In the genomic region with DNA sequence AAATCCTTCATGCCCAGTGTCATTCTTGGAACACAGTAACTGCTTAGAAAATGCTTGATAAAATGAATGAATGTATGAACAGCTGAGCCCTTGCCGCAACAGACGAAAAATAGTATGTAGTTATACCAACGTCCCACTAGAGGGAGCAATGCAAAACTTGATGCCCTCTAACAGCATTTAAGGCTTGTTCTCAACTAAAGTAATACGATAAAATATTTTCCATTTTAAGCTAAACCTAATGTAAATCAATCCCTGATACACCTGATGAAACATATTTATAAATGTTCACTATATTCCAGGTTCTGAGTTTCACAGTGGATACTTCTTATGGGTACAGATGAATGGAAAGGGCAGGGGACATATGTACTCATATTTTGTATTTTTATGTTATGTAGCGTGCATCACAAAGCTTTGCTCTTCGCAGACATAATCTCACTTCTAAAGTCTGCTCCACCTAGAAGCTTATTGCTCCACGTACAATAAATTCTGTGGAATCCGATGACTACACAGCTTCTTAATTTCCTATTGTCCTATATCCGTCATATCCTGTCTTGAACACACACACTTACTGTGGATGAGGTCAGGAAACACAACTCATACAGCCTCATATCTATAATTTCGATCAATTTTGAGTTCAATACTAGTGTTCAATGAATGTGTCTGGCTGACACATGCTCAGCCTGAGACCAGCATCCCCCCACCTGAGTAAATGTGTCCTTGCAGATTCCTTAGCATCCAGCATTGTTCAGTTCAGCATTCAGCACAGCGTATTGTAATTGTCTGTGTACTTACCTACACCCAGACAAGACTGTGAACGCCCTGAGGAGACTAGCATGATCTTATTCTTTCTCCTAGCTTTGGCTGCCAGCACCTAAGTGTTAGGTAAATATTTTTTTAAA, we compare ENCODE assay signal across 8 cellular contexts. TPM values are rescaled to one million over a fixed set of nuclear protein-coding genes. Genes with fewer than 3 reads are reported as not detected.
DNase-seq lines count a peak whose midpoint lies in the region; ATAC-seq and TF ChIP-seq lines count a peak whose summit lies in the region.
"Had no signal": no experiment of that assay in that cellular context is flagged by ENCODE, and none has a peak within 500 bp of the region (broad histone marks: within the 10 kb centered on the region; RNA-seq: fewer than 3 reads in every experiment).

No MANE protein-coding gene starts in this region.

- H3K36me3 ChIP-seq in WERI-Rb-1 (no peaks in the 10 kb centered on the region), gastroesophageal sphincter (no peaks in the 10 kb centered on the region)

- no peaks in the 10 kb centered on the region for H3K27me3 ChIP-seq in WERI-Rb-1 (ENCODE audit: insufficient read depth, low read depth, severe bottlenecking)
- H3K27me3 ChIP-seq in gastroesophageal sphincter, result peaks cover 6% of the 10 kb centered on the region

- peaks cover 0 to 16% (median 0%) of the 10 kb centered on the region in 3 donors for H3K4me1 ChIP-seq in gastroesophageal sphincter

- 36% methylated on average over 12 of the region's 12 CpGs for WGBS in gastroesophageal sphincter (ENCODE audit: low coverage in 1 of 2), 2 donors

- TF ChIP-seq EP300 in gastroesophageal sphincter (IDR thresholded peaks at IDR 0.05), result no peak

- H3K4me3 ChIP-seq in WERI-Rb-1 (ENCODE audit: low read depth, low read length), result no peak overlapping the region
- no peak overlapping the region for H3K4me3 ChIP-seq in gastroesophageal sphincter
- no peak overlapping the region for H3K4me3 ChIP-seq in retinal pigment epithelial cell (ENCODE audit: low read length)

- ATAC-seq in GM21529 (IDR thresholded peaks at IDR 0.05; ENCODE audit: unreplicated experiment) (peak; percentile 37), gastroesophageal sphincter (no peak), GM21381 (IDR thresholded peaks at IDR 0.05; ENCODE audit: unreplicated experiment) (no peak)

- H3K27ac ChIP-seq in WERI-Rb-1, result no peak overlapping the region
- no peak overlapping the region for H3K27ac ChIP-seq in gastroesophageal sphincter

- no peak for TF ChIP-seq POLR2A in gastroesophageal sphincter (IDR thresholded peaks at IDR 0.05)

- DNase-seq in Daoy (ENCODE audit: low read depth) (peak; percentile 62), NCI-H2081 (lab: John Stamatoyannopoulos, UW) (peak; percentile 71 to 75), WERI-Rb-1 (no peak), retinal pigment epithelial cell (ENCODE audit: low read depth) (no peak)
- DNase-seq: activated T-cell treated with anti-CD3 and anti-CD28 coated beads, Interleukin-2, amount 50 U/mL, for 4 hours had no signal

- TF ChIP-seq CTCF in WERI-Rb-1 (IDR thresholded peaks at IDR 0.05; ENCODE audit: low read depth, low read length), result peak; percentile 59
- TF ChIP-seq CTCF in gastroesophageal sphincter (IDR thresholded peaks at IDR 0.05), result peak; percentile 55 to 68 (median 61)
- peak; percentile 78 for TF ChIP-seq CTCF in retinal pigment epithelial cell (conservative IDR thresholded peaks at IDR 0.05; ENCODE audit: low read depth, low read length)

- H3K9me3 ChIP-seq in WERI-Rb-1 (ENCODE audit: severe bottlenecking) (no peaks in the 10 kb centered on the region), gastroesophageal sphincter (no peaks in the 10 kb centered on the region)

RNA-seq across cellular contexts. Expression of gene UTP25, which starts 4.4 kb away (rescaled TPM):
- total RNA-seq in Daoy (2014; rRNA removed; shearing (Covaris generic)), result 14.0 and 15.3 TPM in 2 replicates
- 1 to 10 TPM; 4.5 to 8.7 (median 8.0) TPM for total RNA-seq in gastroesophageal sphincter

RNA-seq across cellular contexts. Expression of gene IRF6, which starts 17.4 kb away (rescaled TPM):
- not detected in 2 replicates for total RNA-seq in Daoy (2014; rRNA removed; shearing (Covaris generic))
- 1 to 10 TPM; 1.2 to 6.8 (median 2.8) TPM for total RNA-seq in gastroesophageal sphincter

RNA-seq across cellular contexts. Expression of gene C1orf74, which starts 39.0 kb away (rescaled TPM):
- 3.4 and 3.5 TPM in 2 replicates for total RNA-seq in Daoy (2014; rRNA removed; shearing (Covaris generic))
- total RNA-seq in gastroesophageal sphincter, result 1 to 10 TPM in 1 of 4 donors, under 1 TPM in 3; 0.64 to 1.3 (median 0.87) TPM

Comparison
In these comparisons a context has a peak if more than half of its experiments do, and no peak if none do; other contexts are left out.
1. DNase-seq: peak in Daoy (single experiment) and NCI-H2081 (2 of 2); none in WERI-Rb-1 (single experiment) and retinal pigment epithelial cell (single experiment).
2. Peak in every context shown above with its lines, with median percentiles within 50 percentile points of each other: CTCF ChIP-seq.